In genomic region chr20:17569616-17570346, GRCh38 we compare ENCODE assay signal across 8 cellular contexts.
DNase-seq lines count a peak whose midpoint lies in the region; ATAC-seq and TF ChIP-seq lines count a peak whose summit lies in the region.

Gene DSTN, plus strand, starts transcription at chr20:17570075. Its CDS starts 134 bp downstream, at chr20:17570209.

- in situ Hi-C loops in GM18951 (cut with MboI; ENCODE audit: low sequenced_read_pairs, unreplicated experiment): no loop called here

- no peak for TF ChIP-seq CTCF in AG09319 (IDR thresholded peaks at IDR 0.05; ENCODE audit: low read depth, low read length)

- ATAC-seq in HG03175 (IDR thresholded peaks at IDR 0.05; ENCODE audit: unreplicated experiment): peak; percentile 94

- DNase-seq in AG09319 (ENCODE audit: extremely low read depth, low read depth): peak; percentile 88
- peak; percentile 96 for DNase-seq in NCI-H345 (lab: John Stamatoyannopoulos, UW)
- DNase-seq in activated CD4-positive, CD25-positive, alpha-beta regulatory T cell treated with anti-CD3 and anti-CD28 coated beads, Interleukin-2, amount 50 U/mL, for 16 hours (ENCODE audit: low read depth, low spot score): peak; percentile 71
- peak; percentile 89 for DNase-seq in central memory CD4-positive, alpha-beta T cell
- peak; percentile 87 for DNase-seq in inferior parietal cortex (ENCODE audit: extremely low spot score)
- DNase-seq in stimulated activated CD4-positive, alpha-beta T cell treated with anti-CD3 and anti-CD28 coated beads, Interleukin-12 subunit alpha, Interleukin-12 subunit beta, amount 100 ng/mL, for 24 hours (ENCODE audit: low read depth in 2 of 2): peak; percentile 76 to 82

- peak; percentile 73 for TF ChIP-seq POLR2A in GM18951 (IDR thresholded peaks at IDR 0.05; ENCODE audit: extremely low read depth, insufficient read depth, insufficient read length)

Comparison
In these comparisons a context has a peak if more than half of its experiments do, and no peak if none do; other contexts are left out.
1. Peak in every context shown above with its lines: DNase-seq and ATAC-seq.